ENCODE assay signal across 25 cellular contexts in genomic region chr4:93501946-93502345, GRCh38.
"Had no signal": no experiment of that assay in that cellular context is flagged by ENCODE, and none has a peak within 500 bp of the region (broad histone marks: within the 10 kb centered on the region; RNA-seq: fewer than 3 reads in every experiment).

No MANE protein-coding gene starts in this region.

- H3K36me3 Mint-ChIP-seq: activated naive CD4-positive, alpha-beta T cell treated with anti-CD3 and anti-CD28 coated beads, Interleukin-2, amount 10 ng/mL, durations not matched to agents 7 days and 5 days; activated naive CD8-positive, alpha-beta T cell treated with anti-CD3 and anti-CD28 coated beads, Interleukin-2, amount 10 ng/mL, durations not matched to agents 7 days and 5 days had no signal

- H3K4me1 ChIP-seq: body of pancreas, foreskin keratinocyte, gastroesophageal sphincter, heart right ventricle had no signal

- H3K27me3 Mint-ChIP-seq: activated B cell treated with CpG ODN at 0.5 μM for 24 hours; activated CD8-positive, alpha-beta T cell treated with anti-CD3 and anti-CD28 coated beads for 36 hours; activated naive CD4-positive, alpha-beta T cell treated with anti-CD3 and anti-CD28 coated beads, Interleukin-2, amount 10 ng/mL, durations not matched to agents 7 days and 5 days; activated naive CD8-positive, alpha-beta T cell treated with anti-CD3 and anti-CD28 coated beads, Interleukin-2, amount 10 ng/mL, durations not matched to agents 7 days and 5 days; activated T-helper 17 cell treated with anti-CD3 and anti-CD28 coated beads, Interleukin-2, amount 50 U/mL, for 72 hours had no signal

- H3K27ac ChIP-seq: body of pancreas, foreskin keratinocyte, gastroesophageal sphincter, heart right ventricle, hepatocyte, WERI-Rb-1 had no signal

- H2AFZ ChIP-seq: hepatocyte had no signal

- H3K4me3 Mint-ChIP-seq: activated B cell treated with CpG ODN at 0.5 μM for 24 hours; activated CD8-positive, alpha-beta T cell treated with anti-CD3 and anti-CD28 coated beads for 36 hours; activated naive CD4-positive, alpha-beta T cell treated with anti-CD3 and anti-CD28 coated beads, Interleukin-2, amount 10 ng/mL, durations not matched to agents 7 days and 5 days; activated naive CD8-positive, alpha-beta T cell treated with anti-CD3 and anti-CD28 coated beads, Interleukin-2, amount 10 ng/mL, durations not matched to agents 7 days and 5 days; activated T-cell treated with anti-CD3 and anti-CD28 coated beads, Interleukin-2, amount 50 U/mL, for 4 hours; activated T-helper 17 cell treated with anti-CD3 and anti-CD28 coated beads, Interleukin-2, amount 50 U/mL, for 72 hours had no signal

- H3K27ac Mint-ChIP-seq: activated B cell treated with CpG ODN at 0.5 μM for 24 hours; activated CD8-positive, alpha-beta T cell treated with anti-CD3 and anti-CD28 coated beads for 36 hours; activated naive CD4-positive, alpha-beta T cell treated with anti-CD3 and anti-CD28 coated beads, Interleukin-2, amount 10 ng/mL, durations not matched to agents 7 days and 5 days; activated naive CD4-positive, alpha-beta T cell treated with anti-CD3 and anti-CD28 coated beads, Interleukin-2, amount 50 U/mL, for 72 hours; activated naive CD8-positive, alpha-beta T cell treated with anti-CD3 and anti-CD28 coated beads, Interleukin-2, amount 10 ng/mL, durations not matched to agents 7 days and 5 days; activated T-helper 17 cell treated with anti-CD3 and anti-CD28 coated beads, Interleukin-2, amount 50 U/mL, for 72 hours had no signal

- H3K9me3 ChIP-seq: body of pancreas, gastroesophageal sphincter had no signal

- H3K27me3 ChIP-seq: body of pancreas, foreskin keratinocyte, gastroesophageal sphincter, heart right ventricle, hepatocyte had no signal

- H3K9me3 Mint-ChIP-seq: activated naive CD4-positive, alpha-beta T cell treated with anti-CD3 and anti-CD28 coated beads, Interleukin-2, amount 10 ng/mL, durations not matched to agents 7 days and 5 days; activated naive CD8-positive, alpha-beta T cell treated with anti-CD3 and anti-CD28 coated beads, Interleukin-2, amount 10 ng/mL, durations not matched to agents 7 days and 5 days had no signal

- H3K4me1 Mint-ChIP-seq: activated B cell treated with CpG ODN at 0.5 μM for 24 hours; activated naive CD4-positive, alpha-beta T cell treated with anti-CD3 and anti-CD28 coated beads, Interleukin-2, amount 10 ng/mL, durations not matched to agents 7 days and 5 days; activated naive CD8-positive, alpha-beta T cell treated with anti-CD3 and anti-CD28 coated beads, Interleukin-2, amount 10 ng/mL, durations not matched to agents 7 days and 5 days; activated T-helper 17 cell treated with anti-CD3 and anti-CD28 coated beads, Interleukin-2, amount 50 U/mL, for 72 hours had no signal

- H3K36me3 ChIP-seq: gastroesophageal sphincter, heart right ventricle, WERI-Rb-1 had no signal

- DNase-seq: activated B cell treated with CpG ODN at 0.5 μM for 24 hours; activated CD4-positive, alpha-beta T cell treated with anti-CD3 and anti-CD28 coated beads for 48 hours; activated CD4-positive, alpha-beta T cell treated with anti-CD3 and anti-CD28 coated beads, Interleukin-2, amount 50 U/mL, for 1 hour; activated CD4-positive, alpha-beta T cell treated with anti-CD3 and anti-CD28 coated beads, Interleukin-2, amount 50 U/mL, for 48 hours; activated CD8-positive, alpha-beta memory T cell treated with anti-CD3 and anti-CD28 coated beads for 24 hours; activated CD8-positive, alpha-beta T cell treated with anti-CD3 and anti-CD28 coated beads for 36 hours; activated effector memory CD4-positive, alpha-beta T cell treated with anti-CD3 and anti-CD28 coated beads, Interleukin-2, amount 50 U/mL, for 16 hours; activated naive CD4-positive, alpha-beta T cell treated with anti-CD3 and anti-CD28 coated beads, Interleukin-2, amount 10 ng/mL, durations not matched to agents 7 days and 5 days; activated naive CD8-positive, alpha-beta T cell treated with anti-CD3 and anti-CD28 coated beads, Interleukin-2, amount 10 ng/mL, durations not matched to agents 7 days and 5 days; activated T-cell treated with anti-CD3 and anti-CD28 coated beads, Interleukin-2, amount 50 U/mL, for 4 hours; amniotic stem cell; body of pancreas; cortex of kidney; dermis blood vessel endothelial cell; effector CD4-positive, alpha-beta T cell; foreskin keratinocyte; heart right ventricle; T-helper 2 cell; WERI-Rb-1 had no signal

- ATAC-seq: activated CD4-positive, CD25-positive, alpha-beta regulatory T cell treated with anti-CD3 and anti-CD28 coated beads, Interleukin-2, amount 50 U/mL, for 24 hours; activated CD8-positive, alpha-beta T cell treated with anti-CD3 and anti-CD28 coated beads for 36 hours; activated naive CD4-positive, alpha-beta T cell treated with anti-CD3 and anti-CD28 coated beads, Interleukin-2, amount 50 U/mL, for 72 hours; activated T-cell treated with anti-CD3 and anti-CD28 coated beads, Interleukin-2, amount 50 U/mL, for 4 hours; activated T-helper 17 cell treated with anti-CD3 and anti-CD28 coated beads, Interleukin-2, amount 50 U/mL, for 72 hours; body of pancreas; esophagus mucosa; foreskin keratinocyte; gastroesophageal sphincter; heart right ventricle had no signal

- H3K4me2 ChIP-seq: hepatocyte had no signal

- H3K4me3 ChIP-seq: body of pancreas, gastroesophageal sphincter, heart right ventricle, hepatocyte had no signal
